17 cellular contexts compared by ENCODE assay signal in the genomic region with DNA sequence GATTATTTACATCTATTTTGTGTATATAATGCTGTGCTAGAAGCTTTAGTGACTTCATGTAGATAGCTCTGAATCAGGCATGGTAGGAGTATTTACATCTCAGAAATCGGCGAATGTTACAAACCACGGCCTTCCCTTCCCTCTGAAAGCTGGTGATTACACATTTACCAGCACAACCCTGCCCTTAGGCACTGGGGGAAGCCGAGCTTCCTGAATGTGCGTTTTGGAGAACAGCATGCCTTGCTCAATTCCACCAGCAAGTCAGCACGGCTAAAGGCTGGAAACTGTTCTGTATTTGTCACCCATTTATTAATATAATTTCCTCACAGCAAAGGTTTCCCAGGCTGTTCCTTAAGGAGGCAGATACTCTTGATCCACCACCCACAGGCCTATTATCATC. TPM values are rescaled to one million over a fixed set of nuclear protein-coding genes. Genes with fewer than 3 reads are reported as not detected.
"Had no signal": no experiment of that assay in that cellular context is flagged by ENCODE, and none has a peak within 500 bp of the region (broad histone marks: within the 10 kb centered on the region; RNA-seq: fewer than 3 reads in every experiment).

No MANE protein-coding gene starts in this region.

- H3K27me3 ChIP-seq: cardiac muscle cell, suprapubic skin had no signal

- DNase-seq: activated CD4-positive, alpha-beta T cell treated with anti-CD3 and anti-CD28 coated beads, Interleukin-2, amount 50 U/mL, for 48 hours; activated CD4-positive, CD25-positive, alpha-beta regulatory T cell treated with anti-CD3 and anti-CD28 coated beads, Interleukin-2, amount 50 U/mL, for 72 hours; activated CD8-positive, alpha-beta memory T cell treated with anti-CD3 and anti-CD28 coated beads, Interleukin-2, amount 10 ng/mL, durations not matched to agents 7 days and 5 days; activated gamma-delta T cell; activated naive CD8-positive, alpha-beta T cell treated with anti-CD3 and anti-CD28 coated beads for 36 hours; activated T-cell treated with anti-CD3 and anti-CD28 coated beads, Interleukin-2, amount 50 U/mL, for 4 hours; immature natural killer cell; left ventricle myocardium superior; mesendoderm; stimulated activated CD4-positive, alpha-beta T cell treated with anti-CD3 and anti-CD28 coated beads, Interleukin-2, amount 100 ng/mL, for 48 hours; stimulated activated CD8-positive, alpha-beta memory T cell treated with anti-CD3 and anti-CD28 coated beads, Interleukin-4, amount 100 ng/mL, for 48 hours; stimulated activated naive CD8-positive, alpha-beta T cell treated with anti-CD3 and anti-CD28 coated beads, Interleukin-15, Interleukin-2, amounts not matched to agents 100 U/mL and 50 U/mL, for 24 hours; SW 1271; T-helper 9 cell had no signal

- ATAC-seq: activated CD8-positive, alpha-beta memory T cell treated with anti-CD3 and anti-CD28 coated beads, Interleukin-2, amount 10 ng/mL, durations not matched to agents 7 days and 5 days; activated T-cell treated with anti-CD3 and anti-CD28 coated beads, Interleukin-2, amount 50 U/mL, for 4 hours; left ventricle myocardium superior; stimulated activated naive CD8-positive, alpha-beta T cell treated with anti-CD3 and anti-CD28 coated beads, Interleukin-15, Interleukin-2, amounts not matched to agents 100 U/mL and 50 U/mL, for 24 hours had no signal

- H3K4me3 ChIP-seq: cardiac muscle cell, suprapubic skin had no signal

- H3K27ac ChIP-seq: cardiac muscle cell, suprapubic skin had no signal

- H3K36me3 ChIP-seq: cardiac muscle cell, suprapubic skin had no signal

RNA-seq across cellular contexts. Expression of a gene that starts 55.3 kb away (rescaled TPM):
- total RNA-seq: activated CD8-positive, alpha-beta memory T cell treated with anti-CD3 and anti-CD28 coated beads, Interleukin-2, amount 10 ng/mL, durations not matched to agents 7 days and 5 days; activated naive CD8-positive, alpha-beta T cell treated with anti-CD3 and anti-CD28 coated beads for 36 hours; activated T-cell treated with anti-CD3 and anti-CD28 coated beads, Interleukin-2, amount 50 U/mL, for 4 hours; pulmonary artery endothelial cell had no signal
